ENCODE assay signal across 12 cellular contexts in genomic region chr5:172909931-172910502, GRCh38. TPM values are rescaled to one million over a fixed set of nuclear protein-coding genes. Genes with fewer than 3 reads are reported as not detected.
DNase-seq lines count a peak whose midpoint lies in the region; ATAC-seq, FAIRE-seq and TF ChIP-seq lines count a peak whose summit lies in the region.
"Had no signal": no experiment of that assay in that cellular context is flagged by ENCODE, and none has a peak within 500 bp of the region (broad histone marks: within the 10 kb centered on the region; RNA-seq: fewer than 3 reads in every experiment).

No MANE protein-coding gene starts in this region.

- in situ Hi-C loops in Panc1 (cut with HindIII; ENCODE audit: low pct_unique_long_range_greater_than_20kb, low sequenced_read_pairs) = no loop called here

- DNase-seq in ELR (ENCODE audit: low read depth) (peak; percentile 92), Panc1 (ENCODE audit: low read depth, low spot score) (no peak), fibroblast of villous mesenchyme (ENCODE audit: low read depth) (peak; percentile 53), sigmoid colon (peak; percentile 83), GM23338 (ENCODE audit: low spot score) (no peak), RCC 7860 (ENCODE audit: low spot score) (no peak), T-cell (no peak)
- DNase-seq in CD8-positive, alpha-beta T cell = no peak

- no peaks in the 10 kb centered on the region for H3K79me2 ChIP-seq in GM23338 (replicated peaks; ENCODE audit: insufficient read depth)

- no peaks in the 10 kb centered on the region for H3K9me3 ChIP-seq in Panc1 (ENCODE audit: control insufficient read depth, insufficient read depth, low read depth, low read length)
- no peaks in the 10 kb centered on the region for H3K9me3 ChIP-seq in sigmoid colon
- H3K9me3 ChIP-seq in CD8-positive, alpha-beta T cell (ENCODE audit: low read length) = no peaks in the 10 kb centered on the region

- no peak for TF ChIP-seq CTCF in Panc1 (IDR thresholded peaks at IDR 0.05)
- no peak for TF ChIP-seq CTCF in fibroblast of villous mesenchyme (IDR thresholded peaks at IDR 0.05; ENCODE audit: insufficient read depth, low read depth, low read length)
- TF ChIP-seq CTCF in sigmoid colon (IDR thresholded peaks at IDR 0.05) = no peak
- no peak for TF ChIP-seq CTCF in CD8-positive, alpha-beta T cell (IDR thresholded peaks at IDR 0.05)
- no peak for TF ChIP-seq CTCF in GM23338 (conservative IDR thresholded peaks at IDR 0.05; ENCODE audit: low read depth in 2 of 2)

- H3K36me3 ChIP-seq in Panc1 (ENCODE audit: control insufficient read depth, insufficient read depth, low read length) = peaks cover 4% of the 10 kb centered on the region; the same call in 1 of the 2 replicates
- peaks cover 4 to 26% (median 10%) of the 10 kb centered on the region in 4 donors for H3K36me3 ChIP-seq in sigmoid colon
- H3K36me3 ChIP-seq in CD8-positive, alpha-beta T cell (ENCODE audit: insufficient read depth, low read length) = peaks cover 23% of the 10 kb centered on the region
- 0 out of 2 replicates have a peak, but pooled peaks cover 10% of the 10 kb centered on the region for H3K36me3 ChIP-seq in GM23338 (ENCODE audit: insufficient read depth)
- H3K36me3 ChIP-seq: neural progenitor cell had no signal

- H3K27ac ChIP-seq in Panc1 (ENCODE audit: low read length) (peak overlapping the region; percentile 29; the same call in 1 of the 2 replicates), sigmoid colon (peak overlapping the region; percentile 63 to 96 (median 74)), GM23338 (ENCODE audit: low read depth) (no peak overlapping the region)
- no peak overlapping the region for H3K27ac ChIP-seq in CD8-positive, alpha-beta T cell (ENCODE audit: low read depth, low read length)
- H3K27ac ChIP-seq: HL-60, neural progenitor cell had no signal

- no peaks in the 10 kb centered on the region for H3K27me3 ChIP-seq in Panc1 (ENCODE audit: control insufficient read depth, insufficient read depth, low read length)
- no peaks in the 10 kb centered on the region for H3K27me3 ChIP-seq in sigmoid colon
- H3K27me3 ChIP-seq in CD8-positive, alpha-beta T cell (ENCODE audit: insufficient read depth, low read length) = no peaks in the 10 kb centered on the region
- H3K27me3 ChIP-seq in GM23338 (ENCODE audit: insufficient read depth) = no peaks in the 10 kb centered on the region
- H3K27me3 ChIP-seq: neural progenitor cell had no signal

- no peak for FAIRE-seq in RCC 7860 (lab: Jason Lieb, UNC)
- FAIRE-seq: TTC549 had no signal

- no peaks in the 10 kb centered on the region for H3K4me1 Mint-ChIP-seq in CD8-positive, alpha-beta T cell (ENCODE audit: low read depth)
- peaks cover 33% of the 10 kb centered on the region for H3K4me1 Mint-ChIP-seq in GM23338
- peaks cover 0 to 2% (median 0%) of the 10 kb centered on the region in 3 donors for H3K4me1 Mint-ChIP-seq in T-cell

- no peak for TF ChIP-seq EP300 in sigmoid colon (IDR thresholded peaks at IDR 0.05)

- 84 to 85% methylated on average over 8 of the region's 8 CpGs for WGBS in sigmoid colon, 2 donors

- TSS peak; percentile 45 for BruUV-seq in Panc1 (replicated peaks; lab: Mats Ljungman, UMichigan)

- POLR2A ChIA-PET in Panc1 (lab: Charles Lee) = no interaction called here
- POLR2A ChIA-PET in CD8-positive, alpha-beta T cell (lab: Charles Lee) = no interaction called here
- POLR2A ChIA-PET in T-cell (lab: Charles Lee) = interaction anchor here in 1 of 2 donors (0.7 kb wide), 1 partner anchor 12 kb away, joined by 4 read pairs; no protein-coding TSS in a partner anchor

- no peaks in the 10 kb centered on the region; the same call in 1 of the 2 replicates for H4K20me1 ChIP-seq in GM23338 (replicated peaks; ENCODE audit: insufficient read depth)

- peaks cover 43% of the 10 kb centered on the region for H3K36me3 Mint-ChIP-seq in CD8-positive, alpha-beta T cell
- H3K36me3 Mint-ChIP-seq in GM23338 (ENCODE audit: low read depth) (peaks cover 30% of the 10 kb centered on the region), T-cell (peaks cover 28% of the 10 kb centered on the region)

- no peak for TF ChIP-seq POLR2A in sigmoid colon (IDR thresholded peaks at IDR 0.05)

- intact Hi-C loops in Panc1 (cut with micrococcal nuclease; ENCODE audit: unreplicated experiment) (loop anchor here (10.0 kb wide), 2 partner anchors 135 to 195 kb away; partner anchors contain the start of gene DUSP1), sigmoid colon (cut with DNase I) (loop anchor here (10.0 kb wide), 1 partner anchor 355 kb away; no protein-coding TSS in a partner anchor)
- intact Hi-C loops in CD8-positive, alpha-beta T cell (cut with DNase I, micrococcal nuclease) = no loop called here

- H3K4me1 ChIP-seq in Panc1 (ENCODE audit: control insufficient read depth, insufficient read depth, low read length) (peaks cover 30% of the 10 kb centered on the region), sigmoid colon (peaks cover 0 to 40% (median 34%) of the 10 kb centered on the region in 4 donors), GM23338 (ENCODE audit: insufficient read depth) (peaks cover 7% of the 10 kb centered on the region; the same call in 1 of the 2 replicates)
- no peaks in the 10 kb centered on the region for H3K4me1 ChIP-seq in CD8-positive, alpha-beta T cell (ENCODE audit: insufficient read depth, low read length)

- no peak overlapping the region for H3K4me3 Mint-ChIP-seq in CD8-positive, alpha-beta T cell
- no peak overlapping the region for H3K4me3 Mint-ChIP-seq in GM23338
- H3K4me3 Mint-ChIP-seq in T-cell = no peak overlapping the region
- H3K4me3 Mint-ChIP-seq: activated T-helper 1 cell treated with anti-CD3 and anti-CD28 coated beads, Interleukin-12 subunit alpha, Interleukin-12 subunit beta, Interleukin-2, Interleukin-4 antibody, amounts not matched to agents 30 ng/mL and 10 ng/mL and 1 ng/mL, durations not matched to agents 14 hours and 24 hours and 36 hours; neural progenitor cell had no signal

- no peaks in the 10 kb centered on the region for H3K9me3 Mint-ChIP-seq in CD8-positive, alpha-beta T cell
- H3K9me3 Mint-ChIP-seq in GM23338 (no peaks in the 10 kb centered on the region), T-cell (no peaks in the 10 kb centered on the region)
- H3K9me3 Mint-ChIP-seq: activated T-helper 1 cell treated with anti-CD3 and anti-CD28 coated beads, Interleukin-12 subunit alpha, Interleukin-12 subunit beta, Interleukin-2, Interleukin-4 antibody, amounts not matched to agents 30 ng/mL and 10 ng/mL and 1 ng/mL, durations not matched to agents 14 hours and 24 hours and 36 hours; neural progenitor cell had no signal

- no peak overlapping the region for H2AFZ ChIP-seq in GM23338
- H2AFZ ChIP-seq: neural progenitor cell had no signal

- H3F3A ChIP-seq in GM23338 (replicated peaks; ENCODE audit: low read depth) = no peaks in the 10 kb centered on the region

- H3K4me3 ChIP-seq in Panc1 (ENCODE audit: low read depth in 2 of 2, low read length in 2 of 2) (no peak overlapping the region), fibroblast of villous mesenchyme (ENCODE audit: low read depth, low read length) (no peak overlapping the region), sigmoid colon (no peak overlapping the region), GM23338 (no peak overlapping the region)
- H3K4me3 ChIP-seq in CD8-positive, alpha-beta T cell (ENCODE audit: low read depth, low read length) = no peak overlapping the region
- H3K4me3 ChIP-seq: neural progenitor cell had no signal

- H3K4me2 ChIP-seq in GM23338 = no peak overlapping the region
- H3K4me2 ChIP-seq: neural progenitor cell had no signal

- H3K27me3 Mint-ChIP-seq in CD8-positive, alpha-beta T cell (ENCODE audit: low read depth) = no peaks in the 10 kb centered on the region
- H3K27me3 Mint-ChIP-seq in GM23338 (ENCODE audit: insufficient read depth, low read depth, poor library complexity) (peaks cover 4% of the 10 kb centered on the region), T-cell (no peaks in the 10 kb centered on the region)

- ATAC-seq in Panc1 = peak; percentile 9; the same call in 1 of the 2 replicates
- ATAC-seq in CD8-positive, alpha-beta T cell = no peak
- ATAC-seq in GM23338 = no peak
- no peak for ATAC-seq in T-cell (replicated peaks in 1 of 4)

- H3K9me2 ChIP-seq in GM23338 (ENCODE audit: insufficient read depth) = no peaks in the 10 kb centered on the region

- H3K27ac Mint-ChIP-seq in CD8-positive, alpha-beta T cell = no peak overlapping the region
- H3K27ac Mint-ChIP-seq in GM23338 (no peak overlapping the region), T-cell (no peak overlapping the region)
- H3K27ac Mint-ChIP-seq: activated T-helper 1 cell treated with anti-CD3 and anti-CD28 coated beads, Interleukin-12 subunit alpha, Interleukin-12 subunit beta, Interleukin-2, Interleukin-4 antibody, amounts not matched to agents 30 ng/mL and 10 ng/mL and 1 ng/mL, durations not matched to agents 14 hours and 24 hours and 36 hours; neural progenitor cell had no signal

- CTCF ChIA-PET in Panc1 (lab: Charles Lee) = no interaction called here
- CTCF ChIA-PET in CD8-positive, alpha-beta T cell (lab: Charles Lee) = interaction anchor here (0.6 to 1.3 kb wide), 4 partner anchors 139 to 196 kb away, joined by 3 to 6 read pairs (median 3); partner anchors contain the start of gene DUSP1
- CTCF ChIA-PET in T-cell (lab: Charles Lee) = interaction anchor here (0.5 to 0.7 kb wide), 2 partner anchors 16 to 35 kb away, joined by 3 to 4 read pairs; no protein-coding TSS in a partner anchor

TF ChIP-seq in GM23338, 12 proteins besides CTCF, POLR2A, EP300 and RAD21 (continues in another document):
- TF ChIP-seq EZH2phosphoT487 (IDR thresholded peaks at IDR 0.05; ENCODE audit: unreplicated experiment) = no peak
- TF ChIP-seq ETS1 (IDR thresholded peaks at IDR 0.05) = no peak
- TF ChIP-seq ZNF114 (CRISPR knock-in tag; IDR thresholded peaks at IDR 0.05) = no peak
- TF ChIP-seq JUNB (IDR thresholded peaks at IDR 0.05; ENCODE audit: unreplicated experiment) = no peak
- TF ChIP-seq CREB1 (CRISPR knock-in tag; IDR thresholded peaks at IDR 0.05; ENCODE audit: low read depth) = no peak
- TF ChIP-seq EZH2 (IDR thresholded peaks at IDR 0.05; ENCODE audit: low read depth, unreplicated experiment) = no peak

RNA-seq across cellular contexts. Expression of gene RPL26L1, which starts 49.2 kb away (rescaled TPM):
- total RNA-seq in Panc1 (2021; ENCODE audit: unreplicated experiment) (49.8 TPM), fibroblast of villous mesenchyme (45.1 and 57.9 TPM in 2 replicates), sigmoid colon (10 to 100 TPM; 11.6 to 30.9 (median 25.4) TPM), T-cell (10 to 100 TPM; 13.7 to 16.4 (median 14.0) TPM)
- 75.2 TPM for polyA plus RNA-seq in Panc1 (2012; ENCODE audit: insufficient read length)
- polyA plus RNA-seq in sigmoid colon (10 to 100 TPM; 31.2 to 70.9 (median 41.8) TPM), GM23338 (2016; fragmentation: Nextera tagmentation; extraction: Ambion mirVana) (148 and 160 TPM in 2 replicates)
- 10 to 100 TPM; 12.0 to 12.7 TPM for total RNA-seq in CD8-positive, alpha-beta T cell
- total RNA-seq in GM23338 (2014; rRNA removed; shearing (Covaris generic)) = 30.9 and 69.2 TPM in 2 replicates

Comparison
In these comparisons a context has a peak if more than half of its experiments do, and no peak if none do; other contexts are left out.
1. DNase-seq: peak in ELR (single experiment), fibroblast of villous mesenchyme (single experiment) and sigmoid colon (single experiment); none in Panc1 (single experiment), CD8-positive, alpha-beta T cell (0 of 7), GM23338 (single experiment), RCC 7860 (single experiment) and T-cell (0 of 34).
2. H3K27ac ChIP-seq: peak in Panc1 (single experiment) and sigmoid colon (4 of 4); none in CD8-positive, alpha-beta T cell (single experiment) and GM23338 (single experiment).
3. intact Hi-C loops: an anchor here in Panc1 (10.0 kb wide) and sigmoid colon (10.0 kb wide); none called in CD8-positive, alpha-beta T cell.